Comparison of ENCODE assay signal across 8 cellular contexts in the genomic region with DNA sequence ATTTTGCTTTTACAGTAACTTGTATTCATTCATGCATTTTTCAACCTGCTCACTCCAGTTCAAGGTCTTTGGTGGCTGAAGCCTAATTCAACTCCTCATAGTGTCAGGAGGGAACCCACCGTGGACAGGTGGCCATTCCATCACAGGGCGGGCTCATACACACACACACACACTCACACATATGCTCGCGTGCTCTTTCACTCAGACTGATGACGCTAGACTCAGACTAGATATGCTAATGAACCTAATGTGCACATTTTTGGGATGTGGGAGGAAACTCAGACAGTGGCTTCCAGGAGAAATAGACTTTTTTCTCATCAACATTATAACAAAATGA. TPM values are rescaled to one million over a fixed set of nuclear protein-coding genes. Genes with fewer than 3 reads are reported as not detected.
DNase-seq lines count a peak whose midpoint lies in the region; ATAC-seq and TF ChIP-seq lines count a peak whose summit lies in the region.

No MANE protein-coding gene starts in this region.

- H3K36me3 ChIP-seq in GM23338 (ENCODE audit: insufficient read depth): no peaks in the 10 kb centered on the region
- H3K36me3 ChIP-seq in Panc1 (ENCODE audit: control insufficient read depth, insufficient read depth, low read length): no peaks in the 10 kb centered on the region
- H3K36me3 ChIP-seq in effector memory CD4-positive, alpha-beta T cell (ENCODE audit: control insufficient read depth, insufficient read depth, low read length): no peaks in the 10 kb centered on the region

- H3K27ac ChIP-seq in GM23338 (ENCODE audit: low read depth): no peak overlapping the region
- peak overlapping the region; percentile 86 for H3K27ac ChIP-seq in Panc1 (ENCODE audit: low read length)
- no peak overlapping the region for H3K27ac ChIP-seq in effector memory CD4-positive, alpha-beta T cell (ENCODE audit: insufficient read depth, low read length, poor library complexity, severe bottlenecking)

- H3K4me2 ChIP-seq in GM23338: peak overlapping the region; percentile 79

- peak overlapping the region; percentile 69 for H3K4me3 Mint-ChIP-seq in GM23338
- H3K4me3 Mint-ChIP-seq in naive B cell: peak overlapping the region; percentile 85 to 95 (median 92)

- DNase-seq in D341Med (ENCODE audit: low spot score) (peak; percentile 51), GM23338 (ENCODE audit: low spot score) (no peak), Panc1 (ENCODE audit: low read depth, low spot score) (no peak), naive B cell (no peak), NCI-H2107 (lab: John Stamatoyannopoulos, UW) (no peak)
- DNase-seq in effector memory CD4-positive, alpha-beta T cell: no peak
- DNase-seq in activated CD4-positive, CD25-positive, alpha-beta regulatory T cell treated with anti-CD3 and anti-CD28 coated beads, Interleukin-2, amount 50 U/mL, for 72 hours: no peak

- POLR2A ChIA-PET in Panc1 (lab: Charles Lee): interaction anchor here (1.2 kb wide), 1 partner anchor 30 kb away, joined by 4 read pairs; no protein-coding TSS in a partner anchor

- peak; percentile 8; the same call in 2 of the 3 replicates for ATAC-seq in GM23338
- ATAC-seq in Panc1: no peak; the same call in 1 of the 2 replicates
- peak; percentile 23 for ATAC-seq in naive B cell (ENCODE audit: low read depth in 2 of 2)
- no peak for ATAC-seq in HG03457 (IDR thresholded peaks at IDR 0.05; ENCODE audit: unreplicated experiment)

- peaks cover 14% of the 10 kb centered on the region for H3K27me3 ChIP-seq in GM23338 (ENCODE audit: insufficient read depth)
- H3K27me3 ChIP-seq in Panc1 (ENCODE audit: control insufficient read depth, insufficient read depth, low read length): no peaks in the 10 kb centered on the region
- H3K27me3 ChIP-seq in effector memory CD4-positive, alpha-beta T cell (replicated peaks; ENCODE audit: control insufficient read depth, insufficient read depth, low read length, poor library complexity, severe bottlenecking): no peaks in the 10 kb centered on the region

- H3K27me3 Mint-ChIP-seq in GM23338 (ENCODE audit: insufficient read depth, low read depth, poor library complexity): peaks cover 28% of the 10 kb centered on the region
- H3K27me3 Mint-ChIP-seq in naive B cell: peaks cover 0 to 12% (median 10%) of the 10 kb centered on the region in 3 donors

- peaks cover 16% of the 10 kb centered on the region for H3K4me1 ChIP-seq in GM23338 (ENCODE audit: insufficient read depth)
- H3K4me1 ChIP-seq in Panc1 (ENCODE audit: control insufficient read depth, insufficient read depth, low read length): peaks cover 8% of the 10 kb centered on the region
- peaks cover 5% of the 10 kb centered on the region for H3K4me1 ChIP-seq in effector memory CD4-positive, alpha-beta T cell (ENCODE audit: control insufficient read depth, insufficient read depth, low read length, poor library complexity, severe bottlenecking)

- H3K36me3 Mint-ChIP-seq in GM23338 (ENCODE audit: low read depth): peaks cover 21% of the 10 kb centered on the region; the same call in 2 of the 3 replicates
- peaks cover 9 to 19% of the 10 kb centered on the region in 2 donors for H3K36me3 Mint-ChIP-seq in naive B cell

- H3K9me3 ChIP-seq in Panc1 (ENCODE audit: control insufficient read depth, insufficient read depth, low read depth, low read length): no peaks in the 10 kb centered on the region
- H3K9me3 ChIP-seq in effector memory CD4-positive, alpha-beta T cell (ENCODE audit: control insufficient read depth, low read length): peaks cover 6% of the 10 kb centered on the region

- H3K4me1 Mint-ChIP-seq in GM23338 (peaks cover 13% of the 10 kb centered on the region), naive B cell (peaks cover 21 to 41% (median 24%) of the 10 kb centered on the region in 3 donors)

- H3F3A ChIP-seq in GM23338 (replicated peaks; ENCODE audit: low read depth): peaks cover 19% of the 10 kb centered on the region

- peak overlapping the region; percentile 88 for H2AFZ ChIP-seq in GM23338

- H3K27ac Mint-ChIP-seq in GM23338 (peak overlapping the region; percentile 23; the same call in 1 of the 2 replicates), naive B cell (peak overlapping the region in 5 of 6 donors; percentile 12 to 89 (median 65))

- H3K9me3 Mint-ChIP-seq in GM23338: peaks cover 29% of the 10 kb centered on the region
- H3K9me3 Mint-ChIP-seq in naive B cell: peaks cover 7 to 35% (median 24%) of the 10 kb centered on the region in 7 donors

- in situ Hi-C loops in Panc1 (cut with HindIII; ENCODE audit: low pct_unique_long_range_greater_than_20kb, low sequenced_read_pairs): no loop called here

- H3K4me3 ChIP-seq in GM23338: peak overlapping the region; percentile 71
- peak overlapping the region; percentile 60 to 97 for H3K4me3 ChIP-seq in Panc1 (ENCODE audit: low read depth in 2 of 2, low read length in 2 of 2)
- peak overlapping the region; percentile 66 for H3K4me3 ChIP-seq in effector memory CD4-positive, alpha-beta T cell (ENCODE audit: insufficient read depth, low read depth, low read length, poor library complexity, severe bottlenecking)

- TF ChIP-seq CTCF in GM23338 (conservative IDR thresholded peaks at IDR 0.05; ENCODE audit: low read depth in 2 of 2) (no peak), Panc1 (IDR thresholded peaks at IDR 0.05) (no peak)

- no TSS peak for BruUV-seq in Panc1 (replicated peaks; lab: Mats Ljungman, UMichigan)

- no peaks in the 10 kb centered on the region for H3K9me2 ChIP-seq in GM23338 (ENCODE audit: insufficient read depth)

- CTCF ChIA-PET in Panc1 (lab: Charles Lee): no interaction called here

- H3K79me2 ChIP-seq in GM23338 (replicated peaks; ENCODE audit: insufficient read depth): no peaks in the 10 kb centered on the region

- no peaks in the 10 kb centered on the region for H4K20me1 ChIP-seq in GM23338 (replicated peaks; ENCODE audit: insufficient read depth)

- intact Hi-C loops in Panc1 (cut with micrococcal nuclease; ENCODE audit: unreplicated experiment): loop anchor here (10.0 kb wide), 1 partner anchor 118 kb away; no protein-coding TSS in a partner anchor

TF ChIP-seq in GM23338, 12 proteins besides CTCF, POLR2A, EP300 and RAD21 (continues in another document):
- TF ChIP-seq NANOG (IDR thresholded peaks at IDR 0.05; ENCODE audit: borderline replicate concordance): no peak
- TF ChIP-seq, protein P1, sequence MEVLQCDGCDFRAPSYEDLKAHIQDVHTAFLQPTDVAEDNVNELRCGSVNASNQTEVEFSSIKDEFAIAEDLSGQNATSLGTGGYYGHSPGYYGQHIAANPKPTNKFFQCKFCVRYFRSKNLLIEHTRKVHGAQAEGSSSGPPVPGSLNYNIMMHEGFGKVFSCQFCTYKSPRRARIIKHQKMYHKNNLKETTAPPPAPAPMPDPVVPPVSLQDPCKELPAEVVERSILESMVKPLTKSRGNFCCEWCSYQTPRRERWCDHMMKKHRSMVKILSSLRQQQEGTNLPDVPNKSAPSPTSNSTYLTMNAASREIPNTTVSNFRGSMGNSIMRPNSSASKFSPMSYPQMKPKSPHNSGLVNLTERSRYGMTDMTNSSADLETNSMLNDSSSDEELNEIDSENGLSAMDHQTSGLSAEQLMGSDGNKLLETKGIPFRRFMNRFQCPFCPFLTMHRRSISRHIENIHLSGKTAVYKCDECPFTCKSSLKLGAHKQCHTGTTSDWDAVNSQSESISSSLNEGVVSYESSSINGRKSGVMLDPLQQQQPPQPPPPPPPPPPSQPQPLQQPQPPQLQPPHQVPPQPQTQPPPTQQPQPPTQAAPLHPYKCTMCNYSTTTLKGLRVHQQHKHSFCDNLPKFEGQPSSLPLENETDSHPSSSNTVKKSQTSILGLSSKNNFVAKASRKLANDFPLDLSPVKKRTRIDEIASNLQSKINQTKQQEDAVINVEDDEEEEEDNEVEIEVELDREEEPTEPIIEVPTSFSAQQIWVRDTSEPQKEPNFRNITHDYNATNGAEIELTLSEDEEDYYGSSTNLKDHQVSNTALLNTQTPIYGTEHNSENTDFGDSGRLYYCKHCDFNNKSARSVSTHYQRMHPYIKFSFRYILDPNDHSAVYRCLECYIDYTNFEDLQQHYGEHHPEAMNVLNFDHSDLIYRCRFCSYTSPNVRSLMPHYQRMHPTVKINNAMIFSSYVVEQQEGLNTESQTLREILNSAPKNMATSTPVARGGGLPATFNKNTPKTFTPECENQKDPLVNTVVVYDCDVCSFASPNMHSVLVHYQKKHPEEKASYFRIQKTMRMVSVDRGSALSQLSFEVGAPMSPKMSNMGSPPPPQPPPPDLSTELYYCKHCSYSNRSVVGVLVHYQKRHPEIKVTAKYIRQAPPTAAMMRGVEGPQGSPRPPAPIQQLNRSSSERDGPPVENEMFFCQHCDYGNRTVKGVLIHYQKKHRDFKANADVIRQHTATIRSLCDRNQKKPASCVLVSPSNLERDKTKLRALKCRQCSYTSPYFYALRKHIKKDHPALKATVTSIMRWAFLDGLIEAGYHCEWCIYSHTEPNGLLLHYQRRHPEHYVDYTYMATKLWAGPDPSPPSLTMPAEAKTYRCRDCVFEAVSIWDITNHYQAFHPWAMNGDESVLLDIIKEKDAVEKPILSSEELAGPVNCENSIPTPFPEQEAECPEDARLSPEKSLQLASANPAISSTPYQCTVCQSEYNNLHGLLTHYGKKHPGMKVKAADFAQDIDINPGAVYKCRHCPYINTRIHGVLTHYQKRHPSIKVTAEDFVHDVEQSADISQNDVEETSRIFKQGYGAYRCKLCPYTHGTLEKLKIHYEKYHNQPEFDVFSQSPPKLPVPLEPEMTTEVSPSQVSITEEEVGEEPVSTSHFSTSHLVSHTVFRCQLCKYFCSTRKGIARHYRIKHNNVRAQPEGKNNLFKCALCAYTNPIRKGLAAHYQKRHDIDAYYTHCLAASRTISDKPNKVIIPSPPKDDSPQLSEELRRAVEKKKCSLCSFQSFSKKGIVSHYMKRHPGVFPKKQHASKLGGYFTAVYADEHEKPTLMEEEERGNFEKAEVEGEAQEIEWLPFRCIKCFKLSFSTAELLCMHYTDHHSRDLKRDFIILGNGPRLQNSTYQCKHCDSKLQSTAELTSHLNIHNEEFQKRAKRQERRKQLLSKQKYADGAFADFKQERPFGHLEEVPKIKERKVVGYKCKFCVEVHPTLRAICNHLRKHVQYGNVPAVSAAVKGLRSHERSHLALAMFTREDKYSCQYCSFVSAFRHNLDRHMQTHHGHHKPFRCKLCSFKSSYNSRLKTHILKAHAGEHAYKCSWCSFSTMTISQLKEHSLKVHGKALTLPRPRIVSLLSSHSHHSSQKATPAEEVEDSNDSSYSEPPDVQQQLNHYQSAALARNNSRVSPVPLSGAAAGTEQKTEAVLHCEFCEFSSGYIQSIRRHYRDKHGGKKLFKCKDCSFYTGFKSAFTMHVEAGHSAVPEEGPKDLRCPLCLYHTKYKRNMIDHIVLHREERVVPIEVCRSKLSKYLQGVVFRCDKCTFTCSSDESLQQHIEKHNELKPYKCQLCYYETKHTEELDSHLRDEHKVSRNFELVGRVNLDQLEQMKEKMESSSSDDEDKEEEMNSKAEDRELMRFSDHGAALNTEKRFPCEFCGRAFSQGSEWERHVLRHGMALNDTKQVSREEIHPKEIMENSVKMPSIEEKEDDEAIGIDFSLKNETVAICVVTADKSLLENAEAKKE (CRISPR knock-in tag; IDR thresholded peaks at IDR 0.05): no peak

RNA-seq across cellular contexts. Expression of a gene that starts 56.7 kb away (rescaled TPM):
- total RNA-seq in GM23338 (2014; rRNA removed; shearing (Covaris generic)): 98.4 and 127 TPM in 2 replicates
- polyA plus RNA-seq in GM23338 (2016; fragmentation: Nextera tagmentation; extraction: Ambion mirVana) (43.1 and 47.9 TPM in 2 replicates), naive B cell (ENCODE audit: low read depth in 6 of 6) (10 to 100 TPM; 39.8 to 67.0 (median 54.1) TPM)
- total RNA-seq in Panc1 (2021; ENCODE audit: unreplicated experiment): 53.0 TPM
- polyA plus RNA-seq in Panc1 (2012; ENCODE audit: insufficient read length): 42.6 TPM

Comparison
In these comparisons a context has a peak if more than half of its experiments do, and no peak if none do; other contexts are left out.
1. ATAC-seq: peak in GM23338 (single experiment) and naive B cell (2 of 2); none in Panc1 (single experiment) and HG03457 (single experiment).
2. Peak in every context shown above with its lines, with median percentiles within 50 percentile points of each other: H3K4me3 ChIP-seq.